23 cellular contexts compared by ENCODE assay signal in the genomic region with DNA sequence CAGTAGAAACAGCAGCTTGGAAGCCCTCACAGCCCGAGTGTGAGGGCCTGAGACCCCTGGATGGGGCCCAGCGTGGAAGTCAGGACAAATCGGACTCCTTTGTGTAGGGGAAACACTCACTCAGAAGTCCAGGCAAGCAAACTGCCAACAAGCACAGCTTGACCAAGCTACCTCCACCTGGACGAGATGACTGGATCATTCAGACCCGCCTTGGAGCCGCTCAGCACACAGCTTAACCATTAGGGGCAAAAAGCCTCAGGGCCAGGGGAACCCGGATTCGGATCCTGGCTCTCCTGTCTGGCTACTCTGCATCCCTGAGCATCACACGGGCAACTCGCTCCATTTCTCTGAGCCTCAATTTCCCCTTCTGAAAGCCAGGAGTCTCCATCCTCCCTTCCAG.
"Had no signal": no experiment of that assay in that cellular context is flagged by ENCODE, and none has a peak within 500 bp of the region (broad histone marks: within the 10 kb centered on the region; RNA-seq: fewer than 3 reads in every experiment).

No MANE protein-coding gene starts in this region.

- H3K36me3 ChIP-seq: colonic mucosa, esophagus muscularis mucosa, esophagus squamous epithelium, gastrocnemius medialis, gastroesophageal sphincter, heart left ventricle had no signal

- H3K9me3 ChIP-seq: colonic mucosa, esophagus muscularis mucosa, esophagus squamous epithelium, gastrocnemius medialis, gastroesophageal sphincter, heart left ventricle had no signal

- H3K4me1 ChIP-seq: colonic mucosa, esophagus muscularis mucosa, esophagus squamous epithelium, foreskin keratinocyte, gastrocnemius medialis, gastroesophageal sphincter, heart left ventricle had no signal

- H3K27ac ChIP-seq: colonic mucosa, coronary artery, dorsolateral prefrontal cortex, epithelial cell of prostate, esophagus muscularis mucosa, esophagus squamous epithelium, foreskin keratinocyte, gastrocnemius medialis, gastroesophageal sphincter, heart left ventricle had no signal

- DNase-seq: colonic mucosa; cortex of kidney; dermis blood vessel endothelial cell; dorsolateral prefrontal cortex; effector CD4-positive, alpha-beta T cell; effector CD8-positive, alpha-beta T cell; effector memory CD4-positive, alpha-beta T cell; effector memory CD8-positive, alpha-beta T cell; endodermal cell; erythroblast; esophagus squamous epithelium; foreskin fibroblast; foreskin keratinocyte; foreskin melanocyte; gastrocnemius medialis; glutamatergic neuron; head of caudate nucleus; heart left ventricle had no signal

- H3K27me3 ChIP-seq: colonic mucosa had no signal

- H3K4me3 ChIP-seq: colonic mucosa, coronary artery, dorsolateral prefrontal cortex, esophagus muscularis mucosa, esophagus squamous epithelium, gastrocnemius medialis, gastroesophageal sphincter, heart left ventricle had no signal

- ATAC-seq: effector memory CD8-positive, alpha-beta T cell; esophagus mucosa; foreskin keratinocyte; gastrocnemius medialis; gastroesophageal sphincter; heart left ventricle had no signal
